Comparison of ENCODE assay signal across 24 cellular contexts in the genomic region with DNA sequence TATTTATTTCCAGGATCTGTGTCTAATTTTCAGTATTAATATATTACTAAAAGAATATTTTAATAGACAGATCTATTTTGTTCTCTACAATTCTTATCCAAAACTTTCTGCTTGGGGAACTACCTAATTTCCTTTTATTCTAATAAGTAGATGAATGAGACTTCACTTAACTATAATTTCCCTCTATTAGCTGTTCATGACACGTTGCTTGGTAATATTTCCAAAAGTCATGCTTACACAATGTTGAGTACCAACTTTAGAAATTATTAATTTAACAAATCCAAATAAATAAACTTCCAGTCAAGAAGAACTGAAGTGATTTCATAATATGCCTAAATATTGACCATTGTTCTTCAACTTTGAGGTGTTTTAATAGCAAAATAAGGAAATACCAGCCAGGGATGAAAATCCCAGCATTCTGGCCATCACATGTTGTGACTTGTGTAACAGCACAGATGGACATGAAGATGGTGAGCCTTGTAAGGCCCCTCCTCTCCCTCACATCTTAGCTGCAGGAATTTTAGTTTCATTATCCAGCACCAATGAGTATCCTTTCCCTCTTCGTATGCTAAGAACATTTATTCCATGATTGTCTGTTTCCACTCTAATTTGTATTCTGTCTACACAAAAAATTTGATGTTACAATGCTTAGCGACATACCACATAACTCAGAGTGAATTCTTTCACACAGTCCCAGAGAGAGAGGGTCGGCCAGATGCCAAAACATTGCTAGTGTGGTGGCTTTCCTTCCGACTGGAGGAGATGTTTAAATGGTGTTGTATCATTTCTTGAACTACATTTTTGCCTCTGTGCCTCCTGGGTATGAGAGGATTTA.
A peak's percentile ranks its signal among the peaks of the same experiment; 100 is the strongest.
DNase-seq lines count a peak whose midpoint lies in the region; ATAC-seq, FAIRE-seq and TF ChIP-seq lines count a peak whose summit lies in the region.
"Had no signal": no experiment of that assay in that cellular context is flagged by ENCODE, and none has a peak within 500 bp of the region (broad histone marks: within the 10 kb centered on the region; RNA-seq: fewer than 3 reads in every experiment).

No MANE protein-coding gene starts in this region.

- no peaks in the 10 kb centered on the region for H3K9me3 ChIP-seq in pancreas
- no peaks in the 10 kb centered on the region for H3K9me3 ChIP-seq in CD8-positive, alpha-beta memory T cell (ENCODE audit: low read length)
- H3K9me3 ChIP-seq: ascending aorta; BLaER1 treated with 17β-estradiol and CSF1 and Interleukin-3, amounts not matched to agents 10 nM and 100 nM; gastrocnemius medialis had no signal

- H3K27ac ChIP-seq in pancreas, result peak overlapping the region in 1 of 4 donors; percentile 1
- no peak overlapping the region for H3K27ac ChIP-seq in CD8-positive, alpha-beta memory T cell (ENCODE audit: low read depth, low read length)
- H3K27ac ChIP-seq: ascending aorta; BLaER1 treated with 17β-estradiol and CSF1 and Interleukin-3, amounts not matched to agents 10 nM and 100 nM; gastrocnemius medialis; GM23248; KMS-11 had no signal

- peak in 3 of 4 donors; percentile 20 to 45 (median 37) for ATAC-seq in pancreas
- no peak for ATAC-seq in stimulated activated effector memory CD8-positive, alpha-beta T cell treated with anti-CD3 and anti-CD28 coated beads, Interleukin-12 subunit alpha, Interleukin-12 subunit beta, amount 100 ng/mL, for 72 hours
- ATAC-seq: activated naive CD4-positive, alpha-beta T cell treated with anti-CD3 and anti-CD28 coated beads, Interleukin-2, amount 50 U/mL, for 72 hours; activated T-helper 17 cell treated with anti-CD3 and anti-CD28 coated beads, Interleukin-2, amount 50 U/mL, for 72 hours; gastrocnemius medialis; Right ventricle myocardium inferior had no signal

- POLR2A ChIA-PET in CD8-positive, alpha-beta memory T cell (lab: Charles Lee), result no interaction called here

- H3K27ac Mint-ChIP-seq in stimulated activated effector memory CD8-positive, alpha-beta T cell treated with anti-CD3 and anti-CD28 coated beads, Interleukin-12 subunit alpha, Interleukin-12 subunit beta, amount 100 ng/mL, for 72 hours, result no peak overlapping the region
- H3K27ac Mint-ChIP-seq in CD8-positive, alpha-beta memory T cell, result no peak overlapping the region
- H3K27ac Mint-ChIP-seq: activated naive CD4-positive, alpha-beta T cell treated with anti-CD3 and anti-CD28 coated beads, Interleukin-2, amount 50 U/mL, for 72 hours; activated T-helper 17 cell treated with anti-CD3 and anti-CD28 coated beads, Interleukin-2, amount 50 U/mL, for 72 hours had no signal

- H3K27me3 Mint-ChIP-seq in CD8-positive, alpha-beta memory T cell, result no peaks in the 10 kb centered on the region
- H3K27me3 Mint-ChIP-seq: activated T-helper 17 cell treated with anti-CD3 and anti-CD28 coated beads, Interleukin-2, amount 50 U/mL, for 72 hours; progenitor cell of endocrine pancreas had no signal

- 61 to 62% methylated on average over 5 of the region's 5 CpGs for WGBS in pancreas, 2 donors

- peaks cover 0 to 8% (median 3%) of the 10 kb centered on the region in 3 donors for H3K4me1 ChIP-seq in pancreas
- no peaks in the 10 kb centered on the region for H3K4me1 ChIP-seq in CD8-positive, alpha-beta memory T cell (ENCODE audit: insufficient read depth, low read length)
- H3K4me1 ChIP-seq: ascending aorta, gastrocnemius medialis had no signal

- intact Hi-C loops in pancreas (cut with DNase I), result no loop called here

- no peaks in the 10 kb centered on the region for H3K36me3 ChIP-seq in pancreas
- no peaks in the 10 kb centered on the region for H3K36me3 ChIP-seq in CD8-positive, alpha-beta memory T cell (ENCODE audit: insufficient read depth, low read length)
- H3K36me3 ChIP-seq: ascending aorta; BLaER1 treated with 17β-estradiol and CSF1 and Interleukin-3, amounts not matched to agents 10 nM and 100 nM; gastrocnemius medialis had no signal

- H3K4me3 ChIP-seq in fibroblast of the aortic adventitia (ENCODE audit: low read depth, low read length) (no peak overlapping the region), pancreas (no peak overlapping the region)
- no peak overlapping the region for H3K4me3 ChIP-seq in CD8-positive, alpha-beta memory T cell (ENCODE audit: low read length)
- H3K4me3 ChIP-seq: ascending aorta; BLaER1 treated with 17β-estradiol and CSF1 and Interleukin-3, amounts not matched to agents 10 nM and 100 nM; gastrocnemius medialis; GM23248 had no signal

- H3K4me3 Mint-ChIP-seq in stimulated activated effector memory CD8-positive, alpha-beta T cell treated with anti-CD3 and anti-CD28 coated beads, Interleukin-12 subunit alpha, Interleukin-12 subunit beta, amount 100 ng/mL, for 72 hours, result no peak overlapping the region
- H3K4me3 Mint-ChIP-seq in CD8-positive, alpha-beta memory T cell, result no peak overlapping the region
- H3K4me3 Mint-ChIP-seq: activated T-helper 17 cell treated with anti-CD3 and anti-CD28 coated beads, Interleukin-2, amount 50 U/mL, for 72 hours had no signal

- TF ChIP-seq CTCF in fibroblast of the aortic adventitia (IDR thresholded peaks at IDR 0.05; ENCODE audit: insufficient read depth, low read length) (no peak), pancreas (IDR thresholded peaks at IDR 0.05) (no peak)

- H3K4me1 Mint-ChIP-seq in stimulated activated effector memory CD8-positive, alpha-beta T cell treated with anti-CD3 and anti-CD28 coated beads, Interleukin-12 subunit alpha, Interleukin-12 subunit beta, amount 100 ng/mL, for 72 hours, result no peaks in the 10 kb centered on the region
- no peaks in the 10 kb centered on the region for H3K4me1 Mint-ChIP-seq in CD8-positive, alpha-beta memory T cell
- H3K4me1 Mint-ChIP-seq: activated T-helper 17 cell treated with anti-CD3 and anti-CD28 coated beads, Interleukin-2, amount 50 U/mL, for 72 hours had no signal

- peaks cover 12% of the 10 kb centered on the region for H3K9me3 Mint-ChIP-seq in stimulated activated effector memory CD8-positive, alpha-beta T cell treated with anti-CD3 and anti-CD28 coated beads, Interleukin-12 subunit alpha, Interleukin-12 subunit beta, amount 100 ng/mL, for 72 hours
- H3K9me3 Mint-ChIP-seq in CD8-positive, alpha-beta memory T cell, result peaks cover 0 to 6% (median 5%) of the 10 kb centered on the region in 5 donors

- no peaks in the 10 kb centered on the region for H3K27me3 ChIP-seq in pancreas
- H3K27me3 ChIP-seq in CD8-positive, alpha-beta memory T cell (ENCODE audit: insufficient read depth, low read length, poor library complexity, severe bottlenecking), result no peaks in the 10 kb centered on the region
- H3K27me3 ChIP-seq: ascending aorta; BLaER1 treated with 17β-estradiol and CSF1 and Interleukin-3, amounts not matched to agents 10 nM and 100 nM had no signal

- CTCF ChIA-PET in CD8-positive, alpha-beta memory T cell (lab: Charles Lee), result no interaction called here

- H3K36me3 Mint-ChIP-seq in stimulated activated effector memory CD8-positive, alpha-beta T cell treated with anti-CD3 and anti-CD28 coated beads, Interleukin-12 subunit alpha, Interleukin-12 subunit beta, amount 100 ng/mL, for 72 hours, result no peaks in the 10 kb centered on the region
- no peaks in the 10 kb centered on the region for H3K36me3 Mint-ChIP-seq in CD8-positive, alpha-beta memory T cell
- H3K36me3 Mint-ChIP-seq: activated naive CD4-positive, alpha-beta T cell treated with anti-CD3 and anti-CD28 coated beads, Interleukin-2, amount 50 U/mL, for 72 hours had no signal

- DNase-seq in H4 (ENCODE audit: low spot score), result peak; percentile 22
- DNase-seq in RPMI7951 (ENCODE audit: low read depth), result peak; percentile 17
- peak; percentile 34 for DNase-seq in fibroblast of the aortic adventitia (ENCODE audit: low read depth)
- DNase-seq in pancreas, result no peak
- DNase-seq in hippocampal formation (lab: John Stamatoyannopoulos, UW), result no peak
- DNase-seq in stimulated activated effector memory CD8-positive, alpha-beta T cell treated with anti-CD3 and anti-CD28 coated beads, Interleukin-12 subunit alpha, Interleukin-12 subunit beta, amount 100 ng/mL, for 72 hours (ENCODE audit: low spot score in 2 of 2), result no peak
- no peak for DNase-seq in iPS-NIHi11 (ENCODE audit: low spot score)
- DNase-seq in CD8-positive, alpha-beta memory T cell, result no peak
- DNase-seq: activated CD4-positive, alpha-beta T cell treated with anti-CD3 and anti-CD28 coated beads, Interleukin-2, amount 50 U/mL, for 48 hours; activated CD8-positive, alpha-beta memory T cell treated with anti-CD3 and anti-CD28 coated beads, Interleukin-2, amount 50 U/mL, for 4 hours; DMS79 treated with DMSO at 0.1 percent for 48 hours; erythroblast; gastrocnemius medialis; GM23248; hypothalamus; NCI-H187; NCI-H526 treated with DMSO at 0.1 percent for 48 hours had no signal

- FAIRE-seq in pancreas (lab: Jason Lieb, UNC), result no peak

Comparison
In these comparisons a context has a peak if more than half of its experiments do, and no peak if none do; other contexts are left out.
1. DNase-seq: peak in H4 (single experiment), RPMI7951 (single experiment) and fibroblast of the aortic adventitia (single experiment); none in pancreas (0 of 6), hippocampal formation (0 of 2), stimulated activated effector memory CD8-positive, alpha-beta T cell treated with anti-CD3 and anti-CD28 coated beads, Interleukin-12 subunit alpha, Interleukin-12 subunit beta, amount 100 ng/mL, for 72 hours (0 of 2), iPS-NIHi11 (single experiment) and CD8-positive, alpha-beta memory T cell (0 of 5).